2 cellular contexts compared by ENCODE assay signal in genomic region chr5:148558892-148559291, GRCh38.
TF ChIP-seq lines count a peak whose summit lies in the region.

No MANE protein-coding gene starts in this region.

TF ChIP-seq in liver, 16 proteins besides CTCF, POLR2A, EP300 and RAD21 (continued from another document):
- no peak for TF ChIP-seq REST (IDR thresholded peaks at IDR 0.05)
- no peak for TF ChIP-seq SP1 (IDR thresholded peaks at IDR 0.05)
- no peak for TF ChIP-seq NR2F2 (IDR thresholded peaks at IDR 0.05)
- TF ChIP-seq HNF4G (IDR thresholded peaks at IDR 0.05): no peak
- TF ChIP-seq FOXA1 (IDR thresholded peaks at IDR 0.05): peak; percentile 46
- TF ChIP-seq ZBTB33 (IDR thresholded peaks at IDR 0.05): no peak
- no peak for TF ChIP-seq MAX (IDR thresholded peaks at IDR 0.05)
- TF ChIP-seq RXRA (IDR thresholded peaks at IDR 0.05): no peak
- no peak for TF ChIP-seq JUND (IDR thresholded peaks at IDR 0.05)
- no peak for TF ChIP-seq ATF3 (IDR thresholded peaks at IDR 0.05)
- TF ChIP-seq TAF1 (conservative IDR thresholded peaks at IDR 0.05): no peak

TF ChIP-seq in HepG2, 621 proteins besides CTCF, POLR2A, EP300 and RAD21 (continued from another document):
- no peak for TF ChIP-seq ATF2 (CRISPR knock-in tag; IDR thresholded peaks at IDR 0.05)
- no peak for TF ChIP-seq RARG (CRISPR knock-in tag; IDR thresholded peaks at IDR 0.05; ENCODE audit: low read depth)
- no peak for TF ChIP-seq JDP2 (CRISPR knock-in tag; IDR thresholded peaks at IDR 0.05; ENCODE audit: borderline replicate concordance)
- no peak for TF ChIP-seq TRIM22 (IDR thresholded peaks at IDR 0.05)
- TF ChIP-seq TARDBP (CRISPR knock-in tag; IDR thresholded peaks at IDR 0.05): no peak
- TF ChIP-seq REL (CRISPR knock-in tag; conservative IDR thresholded peaks at IDR 0.05): no peak
- no peak for TF ChIP-seq ZNF776 (CRISPR knock-in tag; IDR thresholded peaks at IDR 0.05)
- TF ChIP-seq TGIF2 (CRISPR knock-in tag; IDR thresholded peaks at IDR 0.05): no peak
TF ChIP-seq in HepG2: peak in this region for 0.
